9 cellular contexts compared by ENCODE assay signal in the genomic region with DNA sequence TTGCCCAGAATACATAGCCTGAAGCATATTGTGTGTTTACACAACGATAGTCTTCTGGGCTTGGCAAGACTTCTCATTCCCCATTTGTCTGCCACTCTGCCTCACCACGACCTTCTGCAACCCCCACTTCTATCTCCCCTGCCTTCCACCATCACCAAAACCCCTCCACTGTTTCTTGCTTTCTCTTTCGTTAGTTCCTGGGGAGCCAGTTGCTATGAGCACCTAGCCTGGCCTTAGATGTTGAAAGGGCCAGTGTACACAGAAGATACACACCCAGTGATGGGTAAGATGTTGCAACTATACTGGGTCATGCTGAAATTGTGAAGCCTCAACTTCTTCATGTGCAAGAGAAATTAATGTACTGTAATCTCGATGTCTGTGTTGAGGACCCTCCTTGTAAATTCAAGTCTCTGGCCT.
DNase-seq lines count a peak whose midpoint lies in the region; ATAC-seq lines count a peak whose summit lies in the region.
"Had no signal": no experiment of that assay in that cellular context is flagged by ENCODE, and none has a peak within 500 bp of the region (broad histone marks: within the 10 kb centered on the region; RNA-seq: fewer than 3 reads in every experiment).

No MANE protein-coding gene starts in this region.

- H3K36me3 Mint-ChIP-seq in activated naive CD8-positive, alpha-beta T cell = peaks cover 8% of the 10 kb centered on the region

- H3K4me1 Mint-ChIP-seq in activated naive CD8-positive, alpha-beta T cell (ENCODE audit: low read depth) = peaks cover 35% of the 10 kb centered on the region

- peak overlapping the region; percentile 98 for H3K27ac Mint-ChIP-seq in activated naive CD8-positive, alpha-beta T cell

- H3K9me3 Mint-ChIP-seq in activated naive CD8-positive, alpha-beta T cell (ENCODE audit: low read depth) = no peaks in the 10 kb centered on the region

- H3K27me3 ChIP-seq in mucosa of rectum (ENCODE audit: control insufficient read depth in 2 of 2, insufficient read depth in 2 of 2, low read length in 2 of 2) = no peaks in the 10 kb centered on the region

- H3K36me3 ChIP-seq in KOPT-K1 (ENCODE audit: insufficient read depth, low read length) = no peaks in the 10 kb centered on the region
- no peaks in the 10 kb centered on the region for H3K36me3 ChIP-seq in mucosa of rectum (ENCODE audit: control insufficient read depth in 2 of 2, insufficient read depth in 2 of 2, low read length in 2 of 2)

- peaks cover 14 to 41% of the 10 kb centered on the region in 2 donors for H3K4me1 ChIP-seq in mucosa of rectum (ENCODE audit: control insufficient read depth in 2 of 2, insufficient read depth in 2 of 2, low read length in 2 of 2)

- ATAC-seq in HG02870 (IDR thresholded peaks at IDR 0.05; ENCODE audit: unreplicated experiment) = no peak
- ATAC-seq in HG03175 (IDR thresholded peaks at IDR 0.05; ENCODE audit: unreplicated experiment) = no peak

- H3K27ac ChIP-seq in KOPT-K1 (ENCODE audit: low read depth, low read length, poor library complexity, severe bottlenecking) (peak overlapping the region; percentile 90), mucosa of rectum (ENCODE audit: low read depth in 2 of 2, low read length in 2 of 2) (peak overlapping the region; percentile 90 to 94)

- H3K27me3 Mint-ChIP-seq in activated naive CD8-positive, alpha-beta T cell = no peaks in the 10 kb centered on the region

- peak; percentile 44 for DNase-seq in COR-L47 (lab: John Stamatoyannopoulos, UW)
- no peak for DNase-seq in activated CD4-positive, CD25-positive, alpha-beta regulatory T cell treated with anti-CD3 and anti-CD28 coated beads, Interleukin-2, amount 50 U/mL, for 72 hours
- no peak for DNase-seq in T-helper 9 cell

- peak overlapping the region; percentile 86 to 93 for H3K4me3 ChIP-seq in mucosa of rectum (ENCODE audit: low read length in 2 of 2)

- no peaks in the 10 kb centered on the region for H3K9me3 ChIP-seq in KOPT-K1 (ENCODE audit: insufficient read depth, low read length, poor library complexity, severe bottlenecking)
- no peaks in the 10 kb centered on the region for H3K9me3 ChIP-seq in mucosa of rectum (ENCODE audit: control insufficient read depth in 2 of 2, low read length in 2 of 2)

- no peak overlapping the region for H3K9ac ChIP-seq in mucosa of rectum (ENCODE audit: low read depth in 1 of 2, low read length in 2 of 2)
- H3K9ac ChIP-seq: parathyroid adenoma had no signal

- peak overlapping the region; percentile 91 for H3K4me3 Mint-ChIP-seq in activated naive CD8-positive, alpha-beta T cell
